ENCODE assay signal across 20 cellular contexts in the genomic region with DNA sequence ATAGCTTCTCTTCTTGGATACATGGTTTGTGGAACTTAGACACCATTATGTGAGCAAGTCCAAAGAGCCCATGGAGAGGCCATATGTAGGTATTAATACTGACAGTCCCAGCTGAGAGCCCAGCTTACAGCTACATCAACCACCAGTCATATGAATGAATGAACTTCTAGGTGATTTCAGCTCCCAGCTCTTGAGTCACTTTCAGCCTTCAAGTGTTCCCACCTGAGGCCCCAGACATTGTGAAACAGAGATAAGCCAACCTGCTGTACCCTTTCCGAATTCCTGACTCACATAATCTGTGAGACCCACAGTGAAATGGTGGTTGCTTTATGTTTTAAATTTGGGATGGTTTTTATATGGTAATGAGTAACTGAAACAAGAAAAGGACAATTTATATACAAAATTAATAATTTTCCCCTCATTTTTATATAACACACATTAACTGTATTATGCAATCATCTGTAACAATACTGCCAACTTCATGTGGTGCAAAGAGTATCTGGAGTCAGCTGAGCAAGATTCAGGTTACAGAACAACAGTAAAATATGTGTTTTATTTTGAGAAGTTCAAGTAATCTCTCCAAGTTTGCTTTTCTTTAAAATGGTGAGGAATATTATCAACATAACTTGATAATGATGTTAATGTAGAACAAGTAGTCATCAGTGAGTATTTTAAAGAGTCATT. TPM values are rescaled to one million over a fixed set of nuclear protein-coding genes. Genes with fewer than 3 reads are reported as not detected.
DNase-seq lines count a peak whose midpoint lies in the region; ATAC-seq and TF ChIP-seq lines count a peak whose summit lies in the region.
"Had no signal": no experiment of that assay in that cellular context is flagged by ENCODE, and none has a peak within 500 bp of the region (broad histone marks: within the 10 kb centered on the region; RNA-seq: fewer than 3 reads in every experiment).

No MANE protein-coding gene starts in this region.

- H3K36me3 ChIP-seq in lower lobe of right lung (no peaks in the 10 kb centered on the region), upper lobe of right lung (no peaks in the 10 kb centered on the region)
- H3K36me3 ChIP-seq: MG63, SJSA1 had no signal

- intact Hi-C loops in lower lobe of right lung (cut with DNase I): no loop called here
- intact Hi-C loops in upper lobe of right lung (cut with DNase I): no loop called here

- H3K4me3 Mint-ChIP-seq in activated naive CD8-positive, alpha-beta T cell treated with anti-CD3 and anti-CD28 coated beads, Interleukin-2, amount 50 U/mL, for 24 hours: no peak overlapping the region
- no peak overlapping the region for H3K4me3 Mint-ChIP-seq in activated naive CD8-positive, alpha-beta T cell treated with anti-CD3 and anti-CD28 coated beads for 36 hours
- H3K4me3 Mint-ChIP-seq: HFFc6 had no signal

- no peaks in the 10 kb centered on the region for H3K27me3 ChIP-seq in lower lobe of right lung (ENCODE audit: low read depth)
- no peaks in the 10 kb centered on the region for H3K27me3 ChIP-seq in upper lobe of right lung
- H3K27me3 ChIP-seq: MG63, SJSA1 had no signal

- peaks cover 3% of the 10 kb centered on the region for H3K27me3 Mint-ChIP-seq in activated naive CD8-positive, alpha-beta T cell treated with anti-CD3 and anti-CD28 coated beads, Interleukin-2, amount 50 U/mL, for 24 hours
- H3K27me3 Mint-ChIP-seq in activated naive CD8-positive, alpha-beta T cell treated with anti-CD3 and anti-CD28 coated beads for 36 hours: peaks cover 6% of the 10 kb centered on the region

- peaks cover 13% of the 10 kb centered on the region for H3K4me1 Mint-ChIP-seq in activated naive CD8-positive, alpha-beta T cell treated with anti-CD3 and anti-CD28 coated beads, Interleukin-2, amount 50 U/mL, for 24 hours
- H3K4me1 Mint-ChIP-seq in activated naive CD8-positive, alpha-beta T cell treated with anti-CD3 and anti-CD28 coated beads for 36 hours: peaks cover 19% of the 10 kb centered on the region

- H3K4me3 ChIP-seq in choroid plexus epithelial cell (ENCODE audit: low read depth, low read length) (no peak overlapping the region), lower lobe of right lung (no peak overlapping the region), upper lobe of right lung (no peak overlapping the region)
- H3K4me3 ChIP-seq: A549, MG63, PC-9, SJSA1 had no signal

- no peak for DNase-seq in activated naive CD8-positive, alpha-beta T cell treated with anti-CD3 and anti-CD28 coated beads, Interleukin-2, amount 50 U/mL, for 24 hours
- DNase-seq in activated naive CD8-positive, alpha-beta T cell treated with anti-CD3 and anti-CD28 coated beads for 36 hours: no peak
- DNase-seq in choroid plexus epithelial cell (ENCODE audit: low read depth) (peak; percentile 13), lower lobe of right lung (no peak), upper lobe of right lung (no peak), NCI-H1694 treated with DMSO at 0.1 percent for 48 hours (lab: John Stamatoyannopoulos, UW) (no peak), NCI-H146 (lab: John Stamatoyannopoulos, UW) (no peak), hippocampal formation (lab: John Stamatoyannopoulos, UW) (no peak)
- DNase-seq: DMS 273 treated with DMSO at 0.1 percent for 48 hours, GDM1, HFFc6, Karpas-422, MG63, NCI-H1092, NCI-H345, NCI-H526 treated with DMSO at 0.1 percent for 48 hours, PC-9 had no signal

- H3K9me3 Mint-ChIP-seq in activated naive CD8-positive, alpha-beta T cell treated with anti-CD3 and anti-CD28 coated beads, Interleukin-2, amount 50 U/mL, for 24 hours: peaks cover 4% of the 10 kb centered on the region
- peaks cover 7% of the 10 kb centered on the region for H3K9me3 Mint-ChIP-seq in activated naive CD8-positive, alpha-beta T cell treated with anti-CD3 and anti-CD28 coated beads for 36 hours
- H3K9me3 Mint-ChIP-seq: HFFc6 had no signal

- no peaks in the 10 kb centered on the region for H3K9me3 ChIP-seq in lower lobe of right lung
- H3K9me3 ChIP-seq in upper lobe of right lung: no peaks in the 10 kb centered on the region
- H3K9me3 ChIP-seq: A549, MG63, SJSA1 had no signal

- H3K36me3 Mint-ChIP-seq in activated naive CD8-positive, alpha-beta T cell treated with anti-CD3 and anti-CD28 coated beads, Interleukin-2, amount 50 U/mL, for 24 hours (ENCODE audit: low read depth): no peaks in the 10 kb centered on the region
- H3K36me3 Mint-ChIP-seq in activated naive CD8-positive, alpha-beta T cell treated with anti-CD3 and anti-CD28 coated beads for 36 hours: peaks cover 4% of the 10 kb centered on the region

- H3K4me1 ChIP-seq in lower lobe of right lung (no peaks in the 10 kb centered on the region), upper lobe of right lung (peaks cover 4% of the 10 kb centered on the region)
- H3K4me1 ChIP-seq: A549, SJSA1 had no signal

- TF ChIP-seq CTCF in choroid plexus epithelial cell (conservative IDR thresholded peaks at IDR 0.05; ENCODE audit: low read depth, low read length) (no peak), lower lobe of right lung (IDR thresholded peaks at IDR 0.05) (no peak), upper lobe of right lung (IDR thresholded peaks at IDR 0.05) (no peak)

- H3K27ac Mint-ChIP-seq in activated naive CD8-positive, alpha-beta T cell treated with anti-CD3 and anti-CD28 coated beads, Interleukin-2, amount 50 U/mL, for 24 hours: no peak overlapping the region
- H3K27ac Mint-ChIP-seq in activated naive CD8-positive, alpha-beta T cell treated with anti-CD3 and anti-CD28 coated beads for 36 hours: no peak overlapping the region
- H3K27ac Mint-ChIP-seq: HFFc6 had no signal

- ATAC-seq in activated naive CD8-positive, alpha-beta T cell treated with anti-CD3 and anti-CD28 coated beads, Interleukin-2, amount 50 U/mL, for 24 hours: peak; percentile 51
- ATAC-seq in lower lobe of right lung: peak; percentile 77 to 93
- ATAC-seq in upper lobe of right lung: peak; percentile 89
- ATAC-seq: A549 had no signal

- H3K27ac ChIP-seq in lower lobe of right lung: no peak overlapping the region
- H3K27ac ChIP-seq in upper lobe of right lung: no peak overlapping the region
- H3K27ac ChIP-seq: A549, C4-2B, PC-9, SJSA1 had no signal

RNA-seq across cellular contexts. Expression of a gene that starts 27.7 kb away (rescaled TPM):
- total RNA-seq in activated naive CD8-positive, alpha-beta T cell treated with anti-CD3 and anti-CD28 coated beads for 36 hours: 10 to 100 TPM; 21.8 TPM
- total RNA-seq in lower lobe of right lung: 12.8 TPM
- 13.5 TPM for total RNA-seq in upper lobe of right lung
